Comparison of ENCODE assay signal across 8 cellular contexts in the genomic region with DNA sequence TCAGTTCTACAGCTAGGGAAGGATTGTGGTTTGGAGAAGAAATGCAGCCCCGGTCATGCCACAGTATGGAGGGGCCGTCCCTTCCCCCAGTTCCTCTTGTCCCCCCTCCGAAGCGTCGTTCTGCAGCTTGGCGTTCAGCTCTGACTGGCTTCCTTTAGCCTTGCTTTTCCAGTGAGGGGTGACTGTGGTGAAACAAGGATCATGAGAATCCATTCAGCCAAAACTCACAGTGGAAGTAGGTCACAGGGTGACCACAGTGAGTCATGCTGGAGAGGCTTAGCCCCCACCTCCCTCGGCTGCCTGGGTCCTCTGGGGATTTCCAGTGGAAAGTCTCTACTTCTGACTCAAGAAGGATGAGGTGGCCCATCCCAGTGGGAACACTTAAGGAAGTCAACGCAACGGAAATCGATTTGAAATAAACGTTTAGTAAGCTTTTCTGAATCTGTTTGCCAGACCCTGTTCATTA. TPM values are rescaled to one million over a fixed set of nuclear protein-coding genes. Genes with fewer than 3 reads are reported as not detected.
DNase-seq lines count a peak whose midpoint lies in the region; TF ChIP-seq lines count a peak whose summit lies in the region.

No MANE protein-coding gene starts in this region.

- H3K9me3 Mint-ChIP-seq in osteocyte (ENCODE audit: unreplicated experiment) = peaks cover 7% of the 10 kb centered on the region

- no peaks in the 10 kb centered on the region for H3K27me3 ChIP-seq in PC-9 (ENCODE audit: insufficient read depth, low read depth)

- H3K79me2 ChIP-seq in PC-9 (ENCODE audit: low read depth) = no peaks in the 10 kb centered on the region

- H3K9me2 ChIP-seq in PC-9 (ENCODE audit: insufficient read depth) = no peaks in the 10 kb centered on the region

- peaks cover 34% of the 10 kb centered on the region for H3K4me1 ChIP-seq in PC-9 (replicated peaks; ENCODE audit: insufficient read depth)

- CTCF ChIA-PET in PC-9 (lab: Charles Lee) = no interaction called here

- H4K20me1 ChIP-seq in PC-9 (ENCODE audit: insufficient read depth) = no peaks in the 10 kb centered on the region

- no peaks in the 10 kb centered on the region for H3K36me3 ChIP-seq in PC-9 (ENCODE audit: low read depth)

- H3K27ac ChIP-seq in PC-9 = peak overlapping the region; percentile 99

- peak overlapping the region; percentile 69 for H3K4me2 ChIP-seq in PC-9

- no peaks in the 10 kb centered on the region for H3K36me3 Mint-ChIP-seq in osteocyte (ENCODE audit: unreplicated experiment)

- 0 out of 2 replicates have a peak, but pooled peaks cover 6% of the 10 kb centered on the region for H3K9me3 ChIP-seq in PC-9 (ENCODE audit: insufficient read depth, low read depth)

- no peak overlapping the region for H3K4me3 ChIP-seq in PC-9

- intact Hi-C loops in PC-9 (cut with micrococcal nuclease; ENCODE audit: unreplicated experiment) = no loop called here

- DNase-seq in ACHN (peak; percentile 93), PC-9 (peak; percentile 29 to 87), epidermal melanocyte (ENCODE audit: insufficient read length, low spot score) (peak; percentile 85), osteocyte (ENCODE audit: extremely low spot score, unreplicated experiment) (peak; percentile 94), inferior parietal cortex (ENCODE audit: extremely low spot score) (no peak), DMS153 treated with DMSO at 0.1 percent for 48 hours (lab: John Stamatoyannopoulos, UW; ENCODE audit: unreplicated experiment) (no peak), COLO668 (lab: John Stamatoyannopoulos, UW; ENCODE audit: unreplicated experiment) (no peak)
- no peak for DNase-seq in NK-92 treated with Interleukin-12 subunit alpha and Interleukin-12 subunit beta, amount 100 ng/mL, for 24 hours (lab: John Stamatoyannopoulos, UW)

- H3K27me3 Mint-ChIP-seq in osteocyte (ENCODE audit: unreplicated experiment) = no peaks in the 10 kb centered on the region

- no peak overlapping the region for H2AFZ ChIP-seq in PC-9

- H3K4me3 Mint-ChIP-seq in osteocyte (ENCODE audit: unreplicated experiment) = no peak overlapping the region

- POLR2A ChIA-PET in PC-9 (lab: Charles Lee; ENCODE audit: unreplicated experiment) = no interaction called here

- H3F3A ChIP-seq in PC-9 (ENCODE audit: insufficient read depth, low read depth) = peaks cover 19% of the 10 kb centered on the region

- in situ Hi-C loops in ACHN (cut with HindIII; ENCODE audit: low pct_ligation_motif_present, low pct_unique_long_range_greater_than_20kb, low sequenced_read_pairs) = no loop called here

- peak overlapping the region; percentile 97 for H3K27ac Mint-ChIP-seq in osteocyte (ENCODE audit: unreplicated experiment)

- TF ChIP-seq CTCF in PC-9 (conservative IDR thresholded peaks at IDR 0.05) = no peak
- no peak for TF ChIP-seq CTCF in osteocyte (IDR thresholded peaks at IDR 0.05)

- H3K4me1 Mint-ChIP-seq in osteocyte (ENCODE audit: unreplicated experiment) = peaks cover 65% of the 10 kb centered on the region

- BruUV-seq in PC-9 (replicated peaks; lab: Mats Ljungman, UMichigan) = no TSS peak

RNA-seq across cellular contexts. Expression of a gene that starts 37.3 kb away (rescaled TPM):
- 22.0 and 25.7 TPM in 2 replicates for total RNA-seq in PC-9 (2021)
- 1,821 and 1,951 TPM in 2 replicates for total RNA-seq in osteocyte

Comparison
In these comparisons a context has a peak if more than half of its experiments do, and no peak if none do; other contexts are left out.
1. DNase-seq: peak in ACHN (single experiment), PC-9 (2 of 2), epidermal melanocyte (single experiment) and osteocyte (single experiment); none in inferior parietal cortex (single experiment), DMS153 treated with DMSO at 0.1 percent for 48 hours (single experiment), NK-92 treated with Interleukin-12 subunit alpha and Interleukin-12 subunit beta, amount 100 ng/mL, for 24 hours (single experiment) and COLO668 (single experiment).
2. RNA of a gene that starts 37.3 kb away (total RNA-seq): 1,821 to 1,951 TPM in osteocyte; 22.0 to 25.7 TPM in PC-9; every median in the first group is over 10 times any median in the second.